ENCODE assay signal across 15 cellular contexts in genomic region chr18:45291616-45292612, GRCh38.
A peak's percentile ranks its signal among the peaks of the same experiment; 100 is the strongest.
DNase-seq lines count a peak whose midpoint lies in the region; ATAC-seq, FAIRE-seq and TF ChIP-seq lines count a peak whose summit lies in the region.
"Had no signal": no experiment of that assay in that cellular context is flagged by ENCODE, and none has a peak within 500 bp of the region (broad histone marks: within the 10 kb centered on the region; RNA-seq: fewer than 3 reads in every experiment).

No MANE protein-coding gene starts in this region.

- no peaks in the 10 kb centered on the region for H3K36me3 ChIP-seq in astrocyte (ENCODE audit: insufficient read depth, low read length)
- H3K36me3 ChIP-seq: BE2C, upper lobe of right lung had no signal

- H3K27ac ChIP-seq in astrocyte (ENCODE audit: low read depth, low read length), result peak overlapping the region; percentile 81
- H3K27ac ChIP-seq: upper lobe of right lung had no signal

- peak overlapping the region; percentile 80 for H3K4me2 ChIP-seq in astrocyte (ENCODE audit: low read length)

- peaks cover 15% of the 10 kb centered on the region for H3K4me1 ChIP-seq in astrocyte (ENCODE audit: insufficient read depth, low read length)
- H3K4me1 ChIP-seq: BE2C, upper lobe of right lung had no signal

- peak overlapping the region; percentile 31 for H3K4me3 ChIP-seq in astrocyte (ENCODE audit: insufficient read depth, low read depth, low read length)
- H3K4me3 ChIP-seq: upper lobe of right lung had no signal

- DNase-seq in Ammon's horn (ENCODE audit: low spot score) (peak; percentile 29), NCI-H1105 (lab: John Stamatoyannopoulos, UW) (peak; percentile 48), astrocyte (ENCODE audit: low read depth) (peak; percentile 88), mesenteric fat pad (ENCODE audit: low spot score) (no peak), HuH-7.5 (ENCODE audit: low spot score) (no peak)
- DNase-seq: activated CD8-positive, alpha-beta T cell treated with anti-CD3 and anti-CD28 coated beads, Interleukin-2, amount 10 ng/mL, durations not matched to agents 7 days and 5 days; BE2C; left colon; NCI-H2171; upper lobe of right lung had no signal

- no peaks in the 10 kb centered on the region for H3K79me2 ChIP-seq in astrocyte (ENCODE audit: insufficient read depth, low read length)

- H3K27me3 ChIP-seq in astrocyte (ENCODE audit: insufficient read depth, low read length), result no peaks in the 10 kb centered on the region
- H3K27me3 ChIP-seq: BE2C, upper lobe of right lung had no signal

- peak overlapping the region; percentile 56 for H3K27ac Mint-ChIP-seq in astrocyte (ENCODE audit: unreplicated experiment)
- H3K27ac Mint-ChIP-seq: activated CD8-positive, alpha-beta T cell treated with anti-CD3 and anti-CD28 coated beads, Interleukin-2, amount 10 ng/mL, durations not matched to agents 7 days and 5 days; activated naive CD8-positive, alpha-beta T cell had no signal

- TF ChIP-seq CTCF in astrocyte (IDR thresholded peaks at IDR 0.05; ENCODE audit: insufficient read depth, low read depth, low read length), result no peak

- FAIRE-seq in astrocyte (lab: Jason Lieb, UNC) (peak; percentile 81), islet of Langerhans (lab: Jason Lieb, UNC) (peak; percentile 96)
- FAIRE-seq: endothelial cell of umbilical vein had no signal

- peak overlapping the region; percentile 65 for H2AFZ ChIP-seq in astrocyte (ENCODE audit: low read depth, low read length)

- peak overlapping the region; percentile 59 for H3K9ac ChIP-seq in astrocyte (ENCODE audit: low read length)

- ATAC-seq in HG02938 (IDR thresholded peaks at IDR 0.05; ENCODE audit: unreplicated experiment) (no peak), GM18520 (IDR thresholded peaks at IDR 0.05; ENCODE audit: unreplicated experiment) (no peak)
- ATAC-seq: activated CD8-positive, alpha-beta T cell treated with anti-CD3 and anti-CD28 coated beads, Interleukin-2, amount 10 ng/mL, durations not matched to agents 7 days and 5 days; left colon; upper lobe of right lung had no signal

- peaks cover 19% of the 10 kb centered on the region for H3K4me1 Mint-ChIP-seq in astrocyte (ENCODE audit: low read depth, unreplicated experiment)

- H3K9me3 ChIP-seq in astrocyte (ENCODE audit: insufficient read depth, low read depth, low read length), result no peaks in the 10 kb centered on the region
- H3K9me3 ChIP-seq: BE2C, upper lobe of right lung had no signal

- H4K20me1 ChIP-seq in astrocyte (ENCODE audit: insufficient read depth, low read length), result no peaks in the 10 kb centered on the region

- H3K36me3 Mint-ChIP-seq in astrocyte (ENCODE audit: low read depth, unreplicated experiment), result no peaks in the 10 kb centered on the region
- H3K36me3 Mint-ChIP-seq: activated naive CD8-positive, alpha-beta T cell had no signal

- no peak overlapping the region for H3K4me3 Mint-ChIP-seq in astrocyte (ENCODE audit: unreplicated experiment)
- H3K4me3 Mint-ChIP-seq: activated CD8-positive, alpha-beta T cell treated with anti-CD3 and anti-CD28 coated beads, Interleukin-2, amount 10 ng/mL, durations not matched to agents 7 days and 5 days; activated naive CD8-positive, alpha-beta T cell had no signal

- H3K27me3 Mint-ChIP-seq in astrocyte (ENCODE audit: low read depth, unreplicated experiment), result peaks cover 20% of the 10 kb centered on the region

- no peaks in the 10 kb centered on the region for H3K9me3 Mint-ChIP-seq in astrocyte (ENCODE audit: unreplicated experiment)

Comparison
In these comparisons a context has a peak if more than half of its experiments do, and no peak if none do; other contexts are left out.
1. DNase-seq: peak in Ammon's horn (single experiment), NCI-H1105 (single experiment) and astrocyte (single experiment); none in mesenteric fat pad (single experiment) and HuH-7.5 (single experiment).